Comparison of ENCODE assay signal across 22 cellular contexts in genomic region chr2:121605820-121606733, GRCh38. TPM values are rescaled to one million over a fixed set of nuclear protein-coding genes. Genes with fewer than 3 reads are reported as not detected.
DNase-seq lines count a peak whose midpoint lies in the region; ATAC-seq, FAIRE-seq and TF ChIP-seq lines count a peak whose summit lies in the region.
"Had no signal": no experiment of that assay in that cellular context is flagged by ENCODE, and none has a peak within 500 bp of the region (broad histone marks: within the 10 kb centered on the region; RNA-seq: fewer than 3 reads in every experiment).

No MANE protein-coding gene starts in this region.

- H3K27me3 ChIP-seq in HepG2 (ENCODE audit: control insufficient read depth in 1 of 2, insufficient read depth in 2 of 2, low read length in 2 of 2) (no peaks in the 10 kb centered on the region), right lobe of liver (no peaks in the 10 kb centered on the region), esophagus muscularis mucosa (no peaks in the 10 kb centered on the region), testis (no peaks in the 10 kb centered on the region), mesenchymal stem cell (ENCODE audit: control insufficient read depth in 1 of 2, insufficient read depth in 1 of 2, low read length in 2 of 2) (no peaks in the 10 kb centered on the region)
- H3K27me3 ChIP-seq: SJSA1 had no signal

- POLR2A ChIA-PET in HepG2 (lab: Yijun Ruan, JAX), result interaction anchor here (0.7 to 1.2 kb wide), 3 partner anchors 44 to 76 kb away, joined by 3 to 6 read pairs (median 4); partner anchors contain the start of gene RNU4ATAC

- ATAC-seq in HepG2 (peak; percentile 52), right lobe of liver (no peak)
- ATAC-seq: activated CD4-positive, CD25-positive, alpha-beta regulatory T cell treated with anti-CD3 and anti-CD28 coated beads, Interleukin-2, amount 50 U/mL, for 24 hours; activated CD8-positive, alpha-beta memory T cell treated with anti-CD3 and anti-CD28 coated beads, Interleukin-2, amount 10 ng/mL, durations not matched to agents 7 days and 5 days; GM12878; PC-3 had no signal

- H3K4me3 ChIP-seq in HepG2 (replicated peaks in 1 of 3; ENCODE audit: insufficient read depth in 1 of 3, low read depth in 2 of 3, low read length in 3 of 3) (no peak overlapping the region), right lobe of liver (no peak overlapping the region), esophagus muscularis mucosa (no peak overlapping the region), testis (no peak overlapping the region), mesenchymal stem cell (ENCODE audit: insufficient read depth in 1 of 2, low read depth in 1 of 2, low read length in 2 of 2) (no peak overlapping the region)
- H3K4me3 ChIP-seq: GM12878, lung, SJSA1, smooth muscle cell had no signal

- no peak overlapping the region for H2AK5ac ChIP-seq in mesenchymal stem cell (ENCODE audit: low read length, severe bottlenecking)

- TF ChIP-seq RAD21 in HepG2 (CRISPR knock-in tag; IDR thresholded peaks at IDR 0.05), result no peak

- in situ Hi-C loops in HepG2 (cut with HindIII; ENCODE audit: extremely low pct_ligation_motif_present, low pct_unique_long_range_greater_than_20kb), result no loop called here

- no peak overlapping the region for H3K14ac ChIP-seq in mesenchymal stem cell (ENCODE audit: low read length in 2 of 2)

- peaks cover 22% of the 10 kb centered on the region for H3K79me1 ChIP-seq in mesenchymal stem cell (replicated peaks; ENCODE audit: low read length, poor library complexity, severe bottlenecking)

- H3K4me1 ChIP-seq in HepG2 (ENCODE audit: insufficient read depth, low read length) (peaks cover 33% of the 10 kb centered on the region), right lobe of liver (no peaks in the 10 kb centered on the region), esophagus muscularis mucosa (peaks cover 22 to 54% (median 35%) of the 10 kb centered on the region in 4 donors), testis (peaks cover 49% of the 10 kb centered on the region), mesenchymal stem cell (ENCODE audit: control insufficient read depth, insufficient read depth, low read depth, low read length) (no peaks in the 10 kb centered on the region)
- H3K4me1 ChIP-seq: SJSA1 had no signal

- TF ChIP-seq POLR2A in HepG2 (IDR thresholded peaks at IDR 0.05; ENCODE audit: insufficient read depth in 1 of 2, low read depth in 2 of 2, low read length in 2 of 2), result no peak
- TF ChIP-seq POLR2A in right lobe of liver (IDR thresholded peaks at IDR 0.05), result no peak
- no peak for TF ChIP-seq POLR2A in esophagus muscularis mucosa (IDR thresholded peaks at IDR 0.05; ENCODE audit: low read depth)
- no peak for TF ChIP-seq POLR2A in testis (IDR thresholded peaks at IDR 0.05)

- no peak overlapping the region for H2BK15ac ChIP-seq in mesenchymal stem cell (ENCODE audit: low read depth, poor library complexity, severe bottlenecking)

- no peak overlapping the region for H3K9ac ChIP-seq in HepG2 (ENCODE audit: insufficient read depth, low read depth, low read length)
- H3K9ac ChIP-seq in mesenchymal stem cell (ENCODE audit: low read length), result no peak overlapping the region

- H3K4me2 ChIP-seq in HepG2 (ENCODE audit: low read depth, low read length) (no peak overlapping the region), mesenchymal stem cell (ENCODE audit: low read length, poor library complexity, severe bottlenecking) (no peak overlapping the region)
- H3K4me2 ChIP-seq: smooth muscle cell had no signal

- H4K20me1 ChIP-seq in HepG2 (ENCODE audit: insufficient read depth, low read length), result peaks cover 4% of the 10 kb centered on the region; the same call in 1 of the 2 replicates

- no peak overlapping the region for H4K91ac ChIP-seq in mesenchymal stem cell (ENCODE audit: low read length)

- no peak for TF ChIP-seq CTCF in HepG2 (CRISPR knock-in tag; IDR thresholded peaks at IDR 0.05)
- TF ChIP-seq CTCF in right lobe of liver (IDR thresholded peaks at IDR 0.05), result no peak
- no peak for TF ChIP-seq CTCF in esophagus muscularis mucosa (IDR thresholded peaks at IDR 0.05)
- no peak for TF ChIP-seq CTCF in testis (IDR thresholded peaks at IDR 0.05)

- no peak overlapping the region for H3K4ac ChIP-seq in mesenchymal stem cell (ENCODE audit: low read depth in 1 of 2, low read length in 2 of 2)

- no peak overlapping the region for H3K23ac ChIP-seq in mesenchymal stem cell (ENCODE audit: low read length in 2 of 2)

- H3K36me3 ChIP-seq in HepG2 (replicated peaks in 1 of 2; ENCODE audit: control insufficient read depth in 1 of 2, insufficient read depth in 2 of 2, low read length in 2 of 2) (peaks cover 6 to 34% of the 10 kb centered on the region in 2 experiments; a peak in 4 of 5 replicates), right lobe of liver (peaks cover 0 to 8% (median 3%) of the 10 kb centered on the region in 4 donors), esophagus muscularis mucosa (peaks cover 0 to 10% (median 5%) of the 10 kb centered on the region in 4 donors), testis (ENCODE audit: low read depth, missing control alignments) (no peaks in the 10 kb centered on the region), mesenchymal stem cell (ENCODE audit: control insufficient read depth in 1 of 2, insufficient read depth in 2 of 2, low read depth in 1 of 2, low read length in 2 of 2) (peaks cover 5 to 14% of the 10 kb centered on the region in 2 experiments)

- H3K9me3 ChIP-seq in HepG2 (ENCODE audit: low read length), result no peaks in the 10 kb centered on the region
- no peaks in the 10 kb centered on the region for H3K9me3 ChIP-seq in right lobe of liver
- H3K9me3 ChIP-seq in esophagus muscularis mucosa, result no peaks in the 10 kb centered on the region
- no peaks in the 10 kb centered on the region for H3K9me3 ChIP-seq in testis
- H3K9me3 ChIP-seq in mesenchymal stem cell (ENCODE audit: control insufficient read depth, low read length), result no peaks in the 10 kb centered on the region
- H3K9me3 ChIP-seq: SJSA1 had no signal

- TF ChIP-seq EP300 in HepG2 (IDR thresholded peaks at IDR 0.05; ENCODE audit: low read depth in 2 of 2, low read length in 2 of 2) (no peak), HepG2 (CRISPR knock-in tag; IDR thresholded peaks at IDR 0.05; ENCODE audit: borderline replicate concordance) (no peak), esophagus muscularis mucosa (IDR thresholded peaks at IDR 0.05) (no peak)

- WGBS in HepG2 (ENCODE audit: low lambda C conversion rate), result 94% methylated on average over 11 of the region's 11 CpGs
- 83% methylated on average over 11 of the region's 11 CpGs for WGBS in right lobe of liver (ENCODE audit: insufficient coverage, low coverage, low lambda C conversion rate, missing lambda C conversion rate)
- WGBS in esophagus muscularis mucosa, result 68% methylated on average over 11 of the region's 11 CpGs
- WGBS in testis, 2 donors, result 39 to 45% methylated on average over 11 of the region's 11 CpGs
- 93% methylated on average over 11 of the region's 11 CpGs for WGBS in mesenchymal stem cell

- no TSS peak for BruUV-seq in HepG2 (replicated peaks; lab: Mats Ljungman, UMichigan)

- H3K27ac ChIP-seq in HepG2 (ENCODE audit: extremely low read length, insufficient read depth, low read length) (no peak overlapping the region), right lobe of liver (no peak overlapping the region), esophagus muscularis mucosa (replicated peaks in 1 of 4) (peak overlapping the region in 3 of 4 donors; percentile 11 to 25 (median 18)), testis (peak overlapping the region; percentile 42 to 60), mesenchymal stem cell (ENCODE audit: low read length, poor library complexity, severe bottlenecking) (no peak overlapping the region)
- H3K27ac ChIP-seq: SJSA1 had no signal

- no peak for DNase-seq in HepG2 (ENCODE audit: low spot score)
- no peak for DNase-seq in right lobe of liver
- DNase-seq in esophagus muscularis mucosa (ENCODE audit: extremely low spot score), result no peak
- DNase-seq in testis, result peak; percentile 66
- no peak for DNase-seq in ureter (ENCODE audit: low spot score)
- DNase-seq in DMS53 treated with DMSO at 0.1 percent for 48 hours (lab: John Stamatoyannopoulos, UW; ENCODE audit: unreplicated experiment), result no peak
- no peak for DNase-seq in mesenchymal stem cell
- DNase-seq: activated CD8-positive, alpha-beta memory T cell treated with anti-CD3 and anti-CD28 coated beads, Interleukin-2, amount 10 ng/mL, durations not matched to agents 7 days and 5 days; erythroblast; H7; NCI-H1436 treated with DMSO at 0.1 percent for 48 hours; NCI-H2171; NCI-H69; PC-3; stimulated activated CD4-positive, alpha-beta T cell treated with anti-CD3 and anti-CD28 coated beads, Interleukin-4, amount 100 ng/mL, for 4 hours; T-helper 9 cell had no signal

- H2BK12ac ChIP-seq in mesenchymal stem cell (ENCODE audit: low read length in 2 of 2), result no peak overlapping the region

- no peak overlapping the region for H2BK120ac ChIP-seq in mesenchymal stem cell (ENCODE audit: low read depth, low read length)

- no peak overlapping the region for H2BK5ac ChIP-seq in mesenchymal stem cell (ENCODE audit: low read depth, low read length, poor library complexity, severe bottlenecking)

- intact Hi-C loops in HepG2 (cut with micrococcal nuclease; ENCODE audit: unreplicated experiment), result no loop called here
- intact Hi-C loops in right lobe of liver (cut with DNase I), result no loop called here
- intact Hi-C loops in esophagus muscularis mucosa (cut with DNase I), result no loop called here
- intact Hi-C loops in testis (cut with DNase I; ENCODE audit: low total_unique reads), result no loop called here

- H2AFZ ChIP-seq in HepG2 (ENCODE audit: low read length) (no peak overlapping the region), mesenchymal stem cell (ENCODE audit: low read depth, low read length) (no peak overlapping the region)

- CTCF ChIA-PET in HepG2 (lab: Yijun Ruan, JAX; ENCODE audit: low intra/inter-chr PET ratio, low total read pairs), result no interaction called here

- no peak for FAIRE-seq in HepG2 (lab: Jason Lieb, UNC)
- peak; percentile 27 for FAIRE-seq in islet of Langerhans (lab: Jason Lieb, UNC)
- FAIRE-seq: GM12878 had no signal

- no peak overlapping the region for H4K8ac ChIP-seq in mesenchymal stem cell (ENCODE audit: low read length)

- peaks cover 46% of the 10 kb centered on the region for H3K79me2 ChIP-seq in HepG2 (ENCODE audit: insufficient read depth, low read length)

- H3K18ac ChIP-seq in mesenchymal stem cell (ENCODE audit: low read depth in 1 of 2, low read length in 2 of 2), result no peak overlapping the region

RNA-seq across cellular contexts. Expression of gene CLASP1, which starts 43.2 kb away (rescaled TPM):
- total RNA-seq in HepG2 (2016; rRNA removed; fragmentation: Illumina TruSeq; extraction: Trizol) (47.9 and 63.6 TPM in 2 replicates), right lobe of liver (10 to 100 TPM; 19.7 to 32.4 (median 24.1) TPM), esophagus muscularis mucosa (10 to 100 TPM; 62.6 to 78.6 (median 70.5) TPM), testis (100 to 1,000 TPM; 103 to 130 TPM), ureter (74.8 TPM)
- 24.7 and 26.3 TPM in 2 replicates for total RNA-seq in HepG2 (2016; cell fraction: cytosol; rRNA removed; fragmentation: Illumina TruSeq; extraction: Trizol; ENCODE audit: low read depth)
- 46.4 and 58.7 TPM in 2 replicates for total RNA-seq in HepG2 (2016; cell fraction: insoluble cytoplasmic fraction; rRNA removed; fragmentation: Illumina TruSeq; extraction: Trizol)
- 21.5 and 29.4 TPM in 2 replicates for total RNA-seq in HepG2 (2016; cell fraction: membrane; rRNA removed; fragmentation: Illumina TruSeq; extraction: Trizol)
- total RNA-seq in HepG2 (2016; cell fraction: nucleus; rRNA removed; fragmentation: Illumina TruSeq; extraction: Trizol), result 111 and 117 TPM in 2 replicates
- polyA plus RNA-seq in HepG2 (2011; rRNA removed) (9.4 and 11.7 TPM in 2 replicates), testis (ENCODE audit: insufficient read depth, low read depth, low replicate concordance) (43.8 TPM)
- 4.0 and 4.5 TPM in 2 replicates for polyA plus RNA-seq in HepG2 (2011; cell fraction: cytosol; rRNA removed)
- 52.6 and 54.9 TPM in 2 replicates for polyA plus RNA-seq in HepG2 (2011; cell fraction: nucleus; rRNA removed)
- polyA plus RNA-seq in HepG2 (2012), result 33.3 and 40.1 TPM in 2 replicates
- 0.78 and 1.2 TPM in 2 replicates for polyA plus RNA-seq in HepG2 (2016; cell fraction: cytosol; fragmentation: Illumina TruSeq; extraction: Trizol; ENCODE audit: low read depth)
- 21.9 and 26.0 TPM in 2 replicates for polyA plus RNA-seq in HepG2 (2016; cell fraction: insoluble cytoplasmic fraction; fragmentation: Illumina TruSeq; extraction: Trizol; ENCODE audit: low read depth)
- polyA plus RNA-seq in HepG2 (2016; cell fraction: membrane; fragmentation: Illumina TruSeq; extraction: Trizol; ENCODE audit: low read depth), result 3.2 and 4.0 TPM in 2 replicates
- polyA plus RNA-seq in HepG2 (2016; cell fraction: nucleus; fragmentation: Illumina TruSeq; extraction: Trizol; ENCODE audit: insufficient read depth, low read depth), result 56.7 and 58.9 TPM in 2 replicates
- polyA minus RNA-seq in HepG2 (2011; rRNA and poly(A)+ RNA removed; ENCODE audit: low replicate concordance), result 22.8 and 49.1 TPM in 2 replicates
- polyA minus RNA-seq in HepG2 (2011; cell fraction: cytosol; rRNA and poly(A)+ RNA removed), result 20.9 and 21.4 TPM in 2 replicates
- 240 and 255 TPM in 2 replicates for polyA minus RNA-seq in HepG2 (2011; cell fraction: nucleus; rRNA and poly(A)+ RNA removed)
- polyA plus RNA-seq in mesenchymal stem cell (2013, experiment 1 of 2), result 15.0 TPM
- polyA plus RNA-seq in mesenchymal stem cell (2013, experiment 2 of 2), result 14.1 TPM

Comparison
In these comparisons a context has a peak if more than half of its experiments do, and no peak if none do; other contexts are left out.
1. H3K27ac ChIP-seq: peak in esophagus muscularis mucosa (3 of 4) and testis (2 of 2); none in HepG2 (single experiment), right lobe of liver (0 of 3) and mesenchymal stem cell (single experiment).